In genomic region chr16:31404353-31405064, GRCh38 we compare ENCODE assay signal across 10 cellular contexts. TPM values are rescaled to one million over a fixed set of nuclear protein-coding genes. Genes with fewer than 3 reads are reported as not detected.
DNase-seq lines count a peak whose midpoint lies in the region; ATAC-seq, FAIRE-seq and TF ChIP-seq lines count a peak whose summit lies in the region.
"Had no signal": no experiment of that assay in that cellular context is flagged by ENCODE, and none has a peak within 500 bp of the region (broad histone marks: within the 10 kb centered on the region; RNA-seq: fewer than 3 reads in every experiment).

No MANE protein-coding gene starts in this region.

- no peak overlapping the region for H3K27ac Mint-ChIP-seq in activated CD8-positive, alpha-beta memory T cell treated with anti-CD3 and anti-CD28 coated beads, Interleukin-2, amount 10 ng/mL, durations not matched to agents 7 days and 5 days

- CTCF ChIA-PET in activated CD8-positive, alpha-beta memory T cell treated with anti-CD3 and anti-CD28 coated beads, Interleukin-2, amount 10 ng/mL, durations not matched to agents 7 days and 5 days (lab: Charles Lee): no interaction called here

- H3K9me3 Mint-ChIP-seq in activated CD8-positive, alpha-beta memory T cell treated with anti-CD3 and anti-CD28 coated beads, Interleukin-2, amount 10 ng/mL, durations not matched to agents 7 days and 5 days (ENCODE audit: low read depth): peaks cover 5% of the 10 kb centered on the region

- peaks cover 15% of the 10 kb centered on the region for H3K27me3 Mint-ChIP-seq in activated CD8-positive, alpha-beta memory T cell treated with anti-CD3 and anti-CD28 coated beads, Interleukin-2, amount 10 ng/mL, durations not matched to agents 7 days and 5 days

- TF ChIP-seq POLR2A in H54 (IDR thresholded peaks at IDR 0.05; ENCODE audit: low read depth, low read length): peak; percentile 76

- FAIRE-seq in H54 (lab: Jason Lieb, UNC): peak; percentile 92

- DNase-seq in A172 (ENCODE audit: low spot score) (peak; percentile 44), H54 (ENCODE audit: insufficient read length, low spot score) (peak; percentile 76)
- DNase-seq in stimulated activated CD4-positive, alpha-beta T cell treated with anti-CD3 and anti-CD28 coated beads, Interleukin-2, amount 100 ng/mL, for 48 hours: no peak
- DNase-seq in stimulated activated naive CD4-positive, alpha-beta T cell treated with Interleukin-2 at 50 U/mL for 16 hours (lab: John Stamatoyannopoulos, UW): no peak
- DNase-seq in activated CD8-positive, alpha-beta memory T cell treated with anti-CD3 and anti-CD28 coated beads, Interleukin-2, amount 10 ng/mL, durations not matched to agents 7 days and 5 days: no peak
- DNase-seq: activated CD4-positive, CD25-positive, alpha-beta regulatory T cell treated with anti-CD3 and anti-CD28 coated beads, Interleukin-2, amount 50 U/mL, for 72 hours; Caco-2; stimulated activated CD4-positive, alpha-beta T cell treated with anti-CD3 and anti-CD28 coated beads, Interleukin-4, amount 100 ng/mL, for 4 hours had no signal

- ATAC-seq in SK-N-SH treated with all-trans-retinoic acid at 6 μM for 48 hours: peak; percentile 96
- no peak for ATAC-seq in activated CD8-positive, alpha-beta memory T cell treated with anti-CD3 and anti-CD28 coated beads, Interleukin-2, amount 10 ng/mL, durations not matched to agents 7 days and 5 days

- H3K4me3 Mint-ChIP-seq in activated CD8-positive, alpha-beta memory T cell treated with anti-CD3 and anti-CD28 coated beads, Interleukin-2, amount 10 ng/mL, durations not matched to agents 7 days and 5 days: no peak overlapping the region

- peaks cover 36% of the 10 kb centered on the region for H3K4me1 Mint-ChIP-seq in activated CD8-positive, alpha-beta memory T cell treated with anti-CD3 and anti-CD28 coated beads, Interleukin-2, amount 10 ng/mL, durations not matched to agents 7 days and 5 days

- H3K36me3 Mint-ChIP-seq in activated CD8-positive, alpha-beta memory T cell treated with anti-CD3 and anti-CD28 coated beads, Interleukin-2, amount 10 ng/mL, durations not matched to agents 7 days and 5 days: peaks cover 9% of the 10 kb centered on the region

TF ChIP-seq in SK-N-SH treated with all-trans-retinoic acid at 6 μM for 48 hours, 23 proteins besides CTCF, POLR2A, EP300 and RAD21:
- no peak for TF ChIP-seq BACH2 (CRISPR knock-in tag; IDR thresholded peaks at IDR 0.05; ENCODE audit: borderline replicate concordance)
- no peak for TF ChIP-seq ARNTL (CRISPR knock-in tag; IDR thresholded peaks at IDR 0.05; ENCODE audit: borderline replicate concordance, low read depth)
- TF ChIP-seq PPARA (CRISPR knock-in tag; IDR thresholded peaks at IDR 0.05; ENCODE audit: borderline replicate concordance): no peak
- no peak for TF ChIP-seq ISL1 (CRISPR knock-in tag; IDR thresholded peaks at IDR 0.05)
- no peak for TF ChIP-seq RARB (CRISPR knock-in tag; IDR thresholded peaks at IDR 0.05)
- TF ChIP-seq PATZ1 (CRISPR knock-in tag; IDR thresholded peaks at IDR 0.05; ENCODE audit: borderline replicate concordance): no peak
- TF ChIP-seq ZFP30 (CRISPR knock-in tag; IDR thresholded peaks at IDR 0.05): no peak
- no peak for TF ChIP-seq TCF4 (CRISPR knock-in tag; IDR thresholded peaks at IDR 0.05; ENCODE audit: borderline replicate concordance)
- TF ChIP-seq ZNF8 (CRISPR knock-in tag; IDR thresholded peaks at IDR 0.05): no peak
- TF ChIP-seq GLIS3 (CRISPR knock-in tag; IDR thresholded peaks at IDR 0.05): no peak
- TF ChIP-seq SNAI2 (CRISPR knock-in tag; IDR thresholded peaks at IDR 0.05): no peak
- no peak for TF ChIP-seq ZC3H10 (CRISPR knock-in tag; IDR thresholded peaks at IDR 0.05)
- TF ChIP-seq ZNF565 (CRISPR knock-in tag; conservative IDR thresholded peaks at IDR 0.05; ENCODE audit: low read depth): no peak
- TF ChIP-seq TOX (CRISPR knock-in tag; IDR thresholded peaks at IDR 0.05; ENCODE audit: borderline replicate concordance): no peak

RNA-seq across cellular contexts. Expression of gene ITGAD, which starts 11.4 kb away (rescaled TPM):
- total RNA-seq in A172 (2014; rRNA removed; shearing (Covaris generic)): not detected in 2 replicates
- total RNA-seq in activated CD8-positive, alpha-beta memory T cell treated with anti-CD3 and anti-CD28 coated beads, Interleukin-2, amount 10 ng/mL, durations not matched to agents 7 days and 5 days: under 1 TPM; 0.09 to 0.23 TPM
- total RNA-seq: Caco-2, fibroblast of lung had no signal

RNA-seq across cellular contexts. Expression of gene COX6A2, which starts 23.7 kb away (rescaled TPM):
- not detected in 2 replicates for total RNA-seq in A172 (2014; rRNA removed; shearing (Covaris generic))
- not detected for total RNA-seq in activated CD8-positive, alpha-beta memory T cell treated with anti-CD3 and anti-CD28 coated beads, Interleukin-2, amount 10 ng/mL, durations not matched to agents 7 days and 5 days
- total RNA-seq: Caco-2, fibroblast of lung had no signal

RNA-seq across cellular contexts. Expression of gene ZNF843, which starts 38.1 kb away (rescaled TPM):
- total RNA-seq in A172 (2014; rRNA removed; shearing (Covaris generic)): not detected in 2 replicates
- under 1 TPM; 0.16 to 0.29 TPM for total RNA-seq in activated CD8-positive, alpha-beta memory T cell treated with anti-CD3 and anti-CD28 coated beads, Interleukin-2, amount 10 ng/mL, durations not matched to agents 7 days and 5 days

RNA-seq across cellular contexts. Expression of gene ITGAX, which starts 49.5 kb away (rescaled TPM):
- total RNA-seq in A172 (2014; rRNA removed; shearing (Covaris generic)): 1.5 and 4.1 TPM in 2 replicates
- 10 to 100 TPM; 56.8 to 62.0 TPM for total RNA-seq in activated CD8-positive, alpha-beta memory T cell treated with anti-CD3 and anti-CD28 coated beads, Interleukin-2, amount 10 ng/mL, durations not matched to agents 7 days and 5 days
- total RNA-seq: Caco-2 had no signal

RNA-seq across cellular contexts. Expression of gene ARMC5, which starts 54.8 kb away (rescaled TPM):
- total RNA-seq in A172 (2014; rRNA removed; shearing (Covaris generic)): 17.7 and 18.6 TPM in 2 replicates
- total RNA-seq in activated CD8-positive, alpha-beta memory T cell treated with anti-CD3 and anti-CD28 coated beads, Interleukin-2, amount 10 ng/mL, durations not matched to agents 7 days and 5 days: 10 to 100 TPM; 19.2 to 22.2 TPM

Comparison
In these comparisons a context has a peak if more than half of its experiments do, and no peak if none do; other contexts are left out.
1. DNase-seq: peak in A172 (single experiment) and H54 (single experiment); none in stimulated activated CD4-positive, alpha-beta T cell treated with anti-CD3 and anti-CD28 coated beads, Interleukin-2, amount 100 ng/mL, for 48 hours (0 of 2), stimulated activated naive CD4-positive, alpha-beta T cell treated with Interleukin-2 at 50 U/mL for 16 hours (single experiment) and activated CD8-positive, alpha-beta memory T cell treated with anti-CD3 and anti-CD28 coated beads, Interleukin-2, amount 10 ng/mL, durations not matched to agents 7 days and 5 days (single experiment).